In genomic region chr13:98565726-98566577, GRCh38 we compare ENCODE assay signal across 9 cellular contexts. TPM values are rescaled to one million over a fixed set of nuclear protein-coding genes. Genes with fewer than 3 reads are reported as not detected.
DNase-seq lines count a peak whose midpoint lies in the region; ATAC-seq and TF ChIP-seq lines count a peak whose summit lies in the region.
"Had no signal": no experiment of that assay in that cellular context is flagged by ENCODE, and none has a peak within 500 bp of the region (broad histone marks: within the 10 kb centered on the region; RNA-seq: fewer than 3 reads in every experiment).

No MANE protein-coding gene starts in this region.

- H3K4me3 ChIP-seq in brain microvascular endothelial cell (ENCODE audit: low read depth, low read length) = no peak overlapping the region
- peak overlapping the region; percentile 62 for H3K4me3 ChIP-seq in thoracic aorta
- no peak overlapping the region for H3K4me3 ChIP-seq in H7 (ENCODE audit: insufficient read depth, low read depth, low read length)

- POLR2A ChIA-PET in activated CD4-positive, alpha-beta T cell treated with anti-CD3 and anti-CD28 coated beads for 36 hours (lab: Charles Lee) = interaction anchor here (1.1 kb wide), 1 partner anchor 127 kb away, joined by 3 read pairs; no protein-coding TSS in a partner anchor

- in situ Hi-C loops in brain microvascular endothelial cell (cut with HindIII; ENCODE audit: low pct_ligation_motif_present, low sequenced_read_pairs) = no loop called here

- H3K27me3 ChIP-seq in brain microvascular endothelial cell (replicated peaks) (no peaks in the 10 kb centered on the region), thoracic aorta (replicated peaks; ENCODE audit: insufficient read depth) (no peaks in the 10 kb centered on the region), H7 (ENCODE audit: control insufficient read depth, insufficient read depth, low read length) (no peaks in the 10 kb centered on the region)

- H3K4me3 Mint-ChIP-seq in activated CD4-positive, alpha-beta T cell treated with anti-CD3 and anti-CD28 coated beads for 36 hours = peak overlapping the region; percentile 39

- no peak for ATAC-seq in activated CD4-positive, alpha-beta T cell treated with anti-CD3 and anti-CD28 coated beads for 36 hours
- ATAC-seq in left lobe of liver (peak; percentile 64), thoracic aorta (ENCODE audit: insufficient number of reproducible peaks, low FRiP score, low read depth) (peak; percentile 71), GM19463 (IDR thresholded peaks at IDR 0.05; ENCODE audit: unreplicated experiment) (no peak), HG03571 (IDR thresholded peaks at IDR 0.05; ENCODE audit: unreplicated experiment) (no peak)
- ATAC-seq: Panc1 had no signal

- H3K27ac ChIP-seq in brain microvascular endothelial cell (peak overlapping the region; percentile 25), thoracic aorta (peak overlapping the region; percentile 16 to 77)

- TF ChIP-seq CTCF in brain microvascular endothelial cell (IDR thresholded peaks at IDR 0.05; ENCODE audit: low read depth, low read length, missing control alignments) (no peak), thoracic aorta (IDR thresholded peaks at IDR 0.05) (peak; percentile 35)

- H3K9me3 ChIP-seq in thoracic aorta = no peaks in the 10 kb centered on the region

- H3K4me1 Mint-ChIP-seq in activated CD4-positive, alpha-beta T cell treated with anti-CD3 and anti-CD28 coated beads for 36 hours = peaks cover 93% of the 10 kb centered on the region

- peak; percentile 36 for DNase-seq in activated CD4-positive, alpha-beta T cell treated with anti-CD3 and anti-CD28 coated beads for 36 hours
- DNase-seq in activated CD4-positive, alpha-beta T cell treated with anti-CD3 and anti-CD28 coated beads for 4 hours = no peak
- DNase-seq in brain microvascular endothelial cell (no peak), left lobe of liver (ENCODE audit: low spot score) (peak; percentile 47), thoracic aorta (ENCODE audit: low spot score) (no peak), H7 (no peak)

- peaks cover 2% of the 10 kb centered on the region for H3K9me3 Mint-ChIP-seq in activated CD4-positive, alpha-beta T cell treated with anti-CD3 and anti-CD28 coated beads for 36 hours (ENCODE audit: low read depth)

- peaks cover 49% of the 10 kb centered on the region for H3K36me3 Mint-ChIP-seq in activated CD4-positive, alpha-beta T cell treated with anti-CD3 and anti-CD28 coated beads for 36 hours (ENCODE audit: low read depth)

- peaks cover 25 to 31% of the 10 kb centered on the region in 2 donors for H3K4me1 ChIP-seq in thoracic aorta (ENCODE audit: control insufficient read depth in 1 of 2, low read depth in 2 of 2)

- intact Hi-C loops in activated CD4-positive, alpha-beta T cell treated with anti-CD3 and anti-CD28 coated beads for 36 hours (cut with DNase I, micrococcal nuclease) = no loop called here

- no peaks in the 10 kb centered on the region for H3K27me3 Mint-ChIP-seq in activated CD4-positive, alpha-beta T cell treated with anti-CD3 and anti-CD28 coated beads for 36 hours

- H3K36me3 ChIP-seq in brain microvascular endothelial cell (replicated peaks) (peaks cover 2% of the 10 kb centered on the region), thoracic aorta (no peaks in the 10 kb centered on the region), H7 (replicated peaks; ENCODE audit: control insufficient read depth, insufficient read depth, low read length) (no peaks in the 10 kb centered on the region)

- H3K27ac Mint-ChIP-seq in activated CD4-positive, alpha-beta T cell treated with anti-CD3 and anti-CD28 coated beads for 36 hours = peak overlapping the region; percentile 92

- CTCF ChIA-PET in activated CD4-positive, alpha-beta T cell treated with anti-CD3 and anti-CD28 coated beads for 36 hours (lab: Charles Lee) = interaction anchor here (0.9 to 1.6 kb wide), 3 partner anchors 14 to 35 kb away, joined by 3 to 4 read pairs (median 4); no protein-coding TSS in a partner anchor

RNA-seq across cellular contexts. Expression of gene STK24, which starts 11.0 kb away (rescaled TPM):
- total RNA-seq in activated CD4-positive, alpha-beta T cell treated with anti-CD3 and anti-CD28 coated beads for 36 hours = 100 to 1,000 TPM; 146 to 173 TPM
- total RNA-seq in left lobe of liver = 17.0 TPM
- total RNA-seq in thoracic aorta = 10 to 100 TPM; 50.8 to 80.3 TPM
- 107 and 131 TPM in 2 replicates for total RNA-seq in H7 (2014; rRNA removed; shearing (Covaris generic))

Comparison
In these comparisons a context has a peak if more than half of its experiments do, and no peak if none do; other contexts are left out.
1. DNase-seq: peak in activated CD4-positive, alpha-beta T cell treated with anti-CD3 and anti-CD28 coated beads for 36 hours (single experiment) and left lobe of liver (single experiment); none in activated CD4-positive, alpha-beta T cell treated with anti-CD3 and anti-CD28 coated beads for 4 hours (0 of 2), brain microvascular endothelial cell (single experiment), thoracic aorta (single experiment) and H7 (single experiment).
2. ATAC-seq: peak in left lobe of liver (single experiment) and thoracic aorta (single experiment); none in activated CD4-positive, alpha-beta T cell treated with anti-CD3 and anti-CD28 coated beads for 36 hours (single experiment), GM19463 (single experiment) and HG03571 (single experiment).